In the genomic region with DNA sequence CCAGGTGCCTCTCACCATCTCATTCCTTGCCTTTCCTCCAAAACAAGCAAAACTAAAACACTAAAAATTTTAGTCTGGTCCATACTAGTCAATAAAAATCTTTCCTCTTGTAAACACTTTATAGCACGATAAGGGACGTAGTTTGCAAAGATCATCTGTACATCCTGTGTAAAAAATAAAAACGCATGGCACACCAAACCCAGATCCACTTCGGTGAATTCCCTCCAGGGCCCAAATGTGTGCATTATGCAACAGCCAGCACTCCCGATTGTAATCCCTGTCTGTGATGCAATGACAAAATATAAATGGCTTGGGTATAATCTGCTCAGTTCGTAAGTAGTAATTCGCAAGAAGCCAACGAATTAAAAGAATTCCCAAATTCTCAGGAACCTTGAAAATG, we compare ENCODE assay signal across 9 cellular contexts. TPM values are rescaled to one million over a fixed set of nuclear protein-coding genes. Genes with fewer than 3 reads are reported as not detected.
DNase-seq lines count a peak whose midpoint lies in the region; ATAC-seq and TF ChIP-seq lines count a peak whose summit lies in the region.
"Had no signal": no experiment of that assay in that cellular context is flagged by ENCODE, and none has a peak within 500 bp of the region (broad histone marks: within the 10 kb centered on the region; RNA-seq: fewer than 3 reads in every experiment).

No MANE protein-coding gene starts in this region.

- in situ Hi-C loops in transverse colon (cut with MboI; ENCODE audit: low pct_ligation_motif_present in 1 of 4, low pct_unique_long_range_greater_than_20kb in 1 of 4, low sequenced_read_pairs in 3 of 4) = no loop called here

- H3K4me1 Mint-ChIP-seq in activated naive CD8-positive, alpha-beta T cell (ENCODE audit: low read depth) = peaks cover 53% of the 10 kb centered on the region

- ATAC-seq in right cardiac atrium = no peak

- no peak for DNase-seq in left ventricle myocardium inferior
- DNase-seq in right cardiac atrium = no peak
- no peak for DNase-seq in kidney epithelial cell (ENCODE audit: low read depth)
- DNase-seq in germinal center (ENCODE audit: low spot score) = no peak
- no peak for DNase-seq in activated effector memory CD4-positive, alpha-beta T cell treated with anti-CD3 and anti-CD28 coated beads, Interleukin-2, amount 50 U/mL, for 16 hours
- DNase-seq in transverse colon = no peak
- no peak for DNase-seq in RPMI8226
- DNase-seq: islet precursor cell had no signal

- intact Hi-C loops in left ventricle myocardium inferior (cut with micrococcal nuclease) (no loop called here), right cardiac atrium (cut with DNase I) (no loop called here), transverse colon (cut with DNase I; ENCODE audit: low total_unique reads) (no loop called here)

- H3K4me1 ChIP-seq in left ventricle myocardium inferior = peaks cover 15% of the 10 kb centered on the region
- no peaks in the 10 kb centered on the region for H3K4me1 ChIP-seq in right cardiac atrium (ENCODE audit: control insufficient read depth, insufficient read depth, low read length)
- peaks cover 0 to 20% (median 6%) of the 10 kb centered on the region in 4 donors for H3K4me1 ChIP-seq in transverse colon

- no peaks in the 10 kb centered on the region for H3K9me3 Mint-ChIP-seq in activated naive CD8-positive, alpha-beta T cell (ENCODE audit: low read depth)

- no peak for TF ChIP-seq CTCF in left ventricle myocardium inferior (IDR thresholded peaks at IDR 0.05; ENCODE audit: borderline replicate concordance)
- TF ChIP-seq CTCF in kidney epithelial cell (IDR thresholded peaks at IDR 0.05; ENCODE audit: insufficient read depth, low read length, poor library complexity, severe bottlenecking) = no peak
- no peak for TF ChIP-seq CTCF in transverse colon (IDR thresholded peaks at IDR 0.05)

- H3K9me3 ChIP-seq in left ventricle myocardium inferior (replicated peaks) = no peaks in the 10 kb centered on the region
- H3K9me3 ChIP-seq in right cardiac atrium (ENCODE audit: control insufficient read depth, low read length) = no peaks in the 10 kb centered on the region
- no peaks in the 10 kb centered on the region for H3K9me3 ChIP-seq in transverse colon

- H3K36me3 ChIP-seq in left ventricle myocardium inferior = no peaks in the 10 kb centered on the region
- H3K36me3 ChIP-seq in kidney epithelial cell (ENCODE audit: control insufficient read depth, insufficient read depth, low read length) = no peaks in the 10 kb centered on the region
- H3K36me3 ChIP-seq in transverse colon = no peaks in the 10 kb centered on the region

- peak overlapping the region; percentile 92 for H3K4me3 Mint-ChIP-seq in activated naive CD8-positive, alpha-beta T cell

- TF ChIP-seq POLR2A in transverse colon (IDR thresholded peaks at IDR 0.05) = no peak

- H3K27ac Mint-ChIP-seq in activated naive CD8-positive, alpha-beta T cell = peak overlapping the region; percentile 94

- no peaks in the 10 kb centered on the region for H3K36me3 Mint-ChIP-seq in activated naive CD8-positive, alpha-beta T cell

- 54% methylated on average over 8 of the region's 8 CpGs for WGBS in right cardiac atrium
- 54 to 56% methylated on average over 7 to 8 of the region's 8 CpGs for WGBS in transverse colon (ENCODE audit: low coverage in 1 of 2), 2 donors

- H3K4me3 ChIP-seq in left ventricle myocardium inferior = peak overlapping the region; percentile 72
- no peak overlapping the region for H3K4me3 ChIP-seq in right cardiac atrium (ENCODE audit: low read length)
- H3K4me3 ChIP-seq in kidney epithelial cell (ENCODE audit: low read depth, low read length) = peak overlapping the region; percentile 63
- peak overlapping the region in 1 of 4 donors; percentile 71 for H3K4me3 ChIP-seq in transverse colon

- H3K27me3 Mint-ChIP-seq in activated naive CD8-positive, alpha-beta T cell = no peaks in the 10 kb centered on the region

- no peak overlapping the region for H3K27ac ChIP-seq in left ventricle myocardium inferior (replicated peaks)
- no peak overlapping the region for H3K27ac ChIP-seq in right cardiac atrium (ENCODE audit: low read length)
- no peak overlapping the region for H3K27ac ChIP-seq in transverse colon

- TF ChIP-seq EP300 in transverse colon (IDR thresholded peaks at IDR 0.05; ENCODE audit: low read depth) = no peak

- H3K27me3 ChIP-seq in left ventricle myocardium inferior (ENCODE audit: low read depth) (peaks cover 66% of the 10 kb centered on the region), right cardiac atrium (ENCODE audit: control insufficient read depth, insufficient read depth) (no peaks in the 10 kb centered on the region), kidney epithelial cell (ENCODE audit: control insufficient read depth, insufficient read depth, low read length) (peaks cover 2% of the 10 kb centered on the region), transverse colon (peaks cover 46% of the 10 kb centered on the region)

RNA-seq across cellular contexts. Expression of gene FAM169A, which starts 1.4 kb away (rescaled TPM):
- total RNA-seq in left ventricle myocardium inferior (6.3 TPM), right cardiac atrium (1 to 10 TPM; 6.8 to 8.9 (median 7.8) TPM), kidney epithelial cell (16.3 and 18.8 TPM in 2 replicates), transverse colon (10 to 100 TPM in 1 of 4 donors, 1 to 10 TPM in 2, under 1 TPM in 1; 0.20 to 14.6 (median 2.5) TPM)
- polyA plus RNA-seq in right cardiac atrium = 1.9 TPM
